8 cellular contexts compared by ENCODE assay signal in the genomic region with DNA sequence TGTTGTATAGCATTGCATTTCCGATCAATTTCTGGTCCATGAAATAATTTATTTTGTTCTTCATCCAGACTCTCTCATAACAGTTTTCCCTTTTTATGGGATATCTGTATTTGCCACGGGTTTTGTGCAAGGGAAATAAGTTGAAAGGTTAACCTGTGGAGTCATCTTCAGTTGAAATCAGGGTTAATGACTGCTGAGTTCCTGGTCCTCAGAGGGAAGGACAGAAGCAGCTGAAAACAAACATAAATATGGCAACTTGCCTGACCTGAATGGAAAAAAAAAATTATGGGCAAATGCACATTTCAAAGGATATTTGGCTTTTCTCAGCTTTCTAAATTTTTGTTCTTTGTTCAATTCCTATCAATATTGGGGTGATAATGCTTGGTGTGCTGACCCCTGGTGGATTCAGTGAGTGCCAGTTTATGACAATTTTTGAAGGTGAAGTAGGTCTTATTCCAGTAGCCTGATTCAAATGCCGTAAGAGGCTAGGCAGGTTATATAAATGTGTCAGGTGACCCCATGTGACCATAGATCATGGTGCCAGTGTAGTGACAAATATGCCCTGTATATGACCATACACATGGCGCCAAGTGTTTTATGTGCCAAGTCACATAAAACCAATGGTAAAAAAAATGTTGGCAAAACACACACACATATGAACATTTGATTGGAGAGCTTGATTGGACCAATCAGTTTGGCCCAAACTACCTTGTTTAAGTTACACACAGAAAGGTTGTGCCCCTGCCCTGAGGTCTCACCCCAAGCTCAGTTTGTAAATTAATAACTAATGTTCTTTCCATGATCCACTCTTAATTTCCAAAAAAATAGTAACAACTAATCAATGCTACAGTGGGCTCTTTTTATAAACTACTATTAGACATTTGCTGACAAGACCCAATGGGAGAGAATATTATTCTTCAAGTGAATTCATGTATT. TPM values are rescaled to one million over a fixed set of nuclear protein-coding genes. Genes with fewer than 3 reads are reported as not detected.
DNase-seq lines count a peak whose midpoint lies in the region; ATAC-seq and TF ChIP-seq lines count a peak whose summit lies in the region.

No MANE protein-coding gene starts in this region.

- no peaks in the 10 kb centered on the region for H3K4me1 Mint-ChIP-seq in CD14-positive monocyte

- H3K27me3 Mint-ChIP-seq in CD14-positive monocyte (ENCODE audit: low read depth in 3 of 3), result peaks cover 0 to 11% (median 0%) of the 10 kb centered on the region in 3 donors

- H3K27ac Mint-ChIP-seq in CD14-positive monocyte, result no peak overlapping the region

- no peak overlapping the region for H3K4me3 Mint-ChIP-seq in CD14-positive monocyte

- no peaks in the 10 kb centered on the region for H3K9me3 Mint-ChIP-seq in CD14-positive monocyte

- H3K27ac ChIP-seq in upper lobe of left lung, result no peak overlapping the region

- no peaks in the 10 kb centered on the region for H3K36me3 ChIP-seq in upper lobe of left lung

- no peaks in the 10 kb centered on the region for H3K27me3 ChIP-seq in upper lobe of left lung

- TF ChIP-seq CTCF in CD14-positive monocyte (IDR thresholded peaks at IDR 0.05) (peak; percentile 73), upper lobe of left lung (IDR thresholded peaks at IDR 0.05) (peak; percentile 29 to 47 (median 41))

- no peak for TF ChIP-seq POLR2A in upper lobe of left lung (IDR thresholded peaks at IDR 0.05)
- TF ChIP-seq POLR2A in GM18505 (IDR thresholded peaks at IDR 0.05; ENCODE audit: borderline replicate concordance, extremely low read depth, insufficient read depth, insufficient read length), result no peak

- no peaks in the 10 kb centered on the region for H3K36me3 Mint-ChIP-seq in CD14-positive monocyte

- no peaks in the 10 kb centered on the region for H3K4me1 ChIP-seq in upper lobe of left lung

- no peak for DNase-seq in CD14-positive monocyte (ENCODE audit: low spot score)
- DNase-seq in germinal center (ENCODE audit: low spot score), result peak; percentile 40
- no peak for DNase-seq in upper lobe of left lung
- no peak for DNase-seq in stimulated activated CD4-positive, alpha-beta T cell treated with anti-CD3 and anti-CD28 coated beads, Interleukin-4, amount 100 ng/mL, for 1 hour

- TF ChIP-seq EP300 in upper lobe of left lung (IDR thresholded peaks at IDR 0.05), result no peak

- no peaks in the 10 kb centered on the region for H3K9me3 ChIP-seq in upper lobe of left lung

- 48 to 52% methylated on average over 4 of the region's 4 CpGs for WGBS in upper lobe of left lung, 2 donors

- H3K4me3 ChIP-seq in upper lobe of left lung, result no peak overlapping the region

- intact Hi-C loops in CD14-positive monocyte (cut with micrococcal nuclease), result loop anchor here (2.0 to 5.0 kb wide), 2 partner anchors 87 to 92 kb away; no protein-coding TSS in a partner anchor

- ATAC-seq in GM21529 (IDR thresholded peaks at IDR 0.05; ENCODE audit: unreplicated experiment), result peak; percentile 68
- peak; percentile 79 for ATAC-seq in SK-N-SH treated with all-trans-retinoic acid at 6 μM for 48 hours
- ATAC-seq in upper lobe of left lung (ENCODE audit: low FRiP score in 2 of 2), result peak in 1 of 2 donors; percentile 36
- ATAC-seq in GM18505 (IDR thresholded peaks at IDR 0.05; ENCODE audit: unreplicated experiment), result no peak
- ATAC-seq in HG03280 (IDR thresholded peaks at IDR 0.05; ENCODE audit: unreplicated experiment), result no peak

TF ChIP-seq in SK-N-SH treated with all-trans-retinoic acid at 6 μM for 48 hours, 23 proteins besides CTCF, POLR2A, EP300 and RAD21:
- TF ChIP-seq, protein P1, sequence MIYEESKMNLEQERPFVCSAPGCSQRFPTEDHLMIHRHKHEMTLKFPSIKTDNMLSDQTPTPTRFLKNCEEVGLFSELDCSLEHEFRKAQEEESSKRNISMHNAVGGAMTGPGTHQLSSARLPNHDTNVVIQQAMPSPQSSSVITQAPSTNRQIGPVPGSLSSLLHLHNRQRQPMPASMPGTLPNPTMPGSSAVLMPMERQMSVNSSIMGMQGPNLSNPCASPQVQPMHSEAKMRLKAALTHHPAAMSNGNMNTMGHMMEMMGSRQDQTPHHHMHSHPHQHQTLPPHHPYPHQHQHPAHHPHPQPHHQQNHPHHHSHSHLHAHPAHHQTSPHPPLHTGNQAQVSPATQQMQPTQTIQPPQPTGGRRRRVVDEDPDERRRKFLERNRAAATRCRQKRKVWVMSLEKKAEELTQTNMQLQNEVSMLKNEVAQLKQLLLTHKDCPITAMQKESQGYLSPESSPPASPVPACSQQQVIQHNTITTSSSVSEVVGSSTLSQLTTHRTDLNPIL (CRISPR knock-in tag; IDR thresholded peaks at IDR 0.05; ENCODE audit: low read depth), result no peak
- TF ChIP-seq PPARA (CRISPR knock-in tag; IDR thresholded peaks at IDR 0.05; ENCODE audit: borderline replicate concordance) (no peak), SNAI2 (CRISPR knock-in tag; IDR thresholded peaks at IDR 0.05) (no peak), OSR1 (CRISPR knock-in tag; IDR thresholded peaks at IDR 0.05) (no peak), ESRRG (CRISPR knock-in tag; IDR thresholded peaks at IDR 0.05) (no peak), TSHZ2 (CRISPR knock-in tag; IDR thresholded peaks at IDR 0.05) (no peak), RARB (CRISPR knock-in tag; IDR thresholded peaks at IDR 0.05) (no peak), ZC3H10 (CRISPR knock-in tag; IDR thresholded peaks at IDR 0.05) (no peak)
TF ChIP-seq in SK-N-SH treated with all-trans-retinoic acid at 6 μM for 48 hours: peak in this region for 0.

RNA-seq across cellular contexts. Expression of gene FAM124B, which starts 47.6 kb away (rescaled TPM):
- 1 to 10 TPM; 2.0 to 2.1 TPM for polyA plus RNA-seq in CD14-positive monocyte
- 1 to 10 TPM; 1.5 to 3.5 (median 2.1) TPM for total RNA-seq in upper lobe of left lung

Comparison
In these comparisons a context has a peak if more than half of its experiments do, and no peak if none do; other contexts are left out.
1. ATAC-seq: peak in GM21529 (single experiment) and SK-N-SH treated with all-trans-retinoic acid at 6 μM for 48 hours (single experiment); none in GM18505 (single experiment) and HG03280 (single experiment).